In genomic region chr1:97013904-97014303, GRCh38 we compare ENCODE assay signal across 22 cellular contexts.
A peak's percentile ranks its signal among the peaks of the same experiment; 100 is the strongest.
DNase-seq lines count a peak whose midpoint lies in the region; ATAC-seq and TF ChIP-seq lines count a peak whose summit lies in the region.
"Had no signal": no experiment of that assay in that cellular context is flagged by ENCODE, and none has a peak within 500 bp of the region (broad histone marks: within the 10 kb centered on the region; RNA-seq: fewer than 3 reads in every experiment).

No MANE protein-coding gene starts in this region.

- TF ChIP-seq CTCF in tibial artery (IDR thresholded peaks at IDR 0.05) (no peak), CD14-positive monocyte (IDR thresholded peaks at IDR 0.05) (no peak)

- peak; percentile 26 for DNase-seq in NCI-H446 treated with DMSO at 0.1 percent for 48 hours (lab: John Stamatoyannopoulos, UW)
- DNase-seq in NCI-H446 (lab: John Stamatoyannopoulos, UW): no peak
- peak; percentile 35 for DNase-seq in astrocyte of the hippocampus (ENCODE audit: low read depth, low spot score)
- DNase-seq in glomerular endothelial cell (ENCODE audit: extremely low read depth, low read depth, low spot score): peak; percentile 34
- no peak for DNase-seq in tibial artery
- no peak for DNase-seq in CD14-positive monocyte (ENCODE audit: low spot score)
- DNase-seq in inferior parietal cortex (ENCODE audit: extremely low spot score): no peak
- DNase-seq: CD4-positive, alpha-beta memory T cell; DMS79 treated with DMSO at 0.1 percent for 48 hours; dorsolateral prefrontal cortex; foreskin keratinocyte; NCI-H2081; NCI-H69; nephron progenitor cell; stimulated activated CD4-positive, alpha-beta T cell treated with anti-CD3 and anti-CD28 coated beads, Interleukin-4, amount 100 ng/mL, for 1 hour; stimulated activated CD8-positive, alpha-beta memory T cell treated with anti-CD3 and anti-CD28 coated beads, Interleukin-4, amount 100 ng/mL, for 48 hours; T-cell; testis had no signal

- H3K27ac ChIP-seq in tibial artery: peak overlapping the region; percentile 49 to 65
- H3K27ac ChIP-seq: 22Rv1, dorsolateral prefrontal cortex, foreskin keratinocyte, testis had no signal

- no peaks in the 10 kb centered on the region for H3K36me3 Mint-ChIP-seq in CD14-positive monocyte
- H3K36me3 Mint-ChIP-seq: CD4-positive, alpha-beta memory T cell; T-cell; WTC11 had no signal

- no peak for ATAC-seq in GM21619 (IDR thresholded peaks at IDR 0.05; ENCODE audit: unreplicated experiment)
- ATAC-seq: foreskin keratinocyte, GM23338, T-cell, WTC11 had no signal

- peaks cover 0 to 27% (median 3%) of the 10 kb centered on the region in 4 donors for H3K4me1 ChIP-seq in tibial artery
- H3K4me1 ChIP-seq: foreskin keratinocyte, testis had no signal

- peaks cover 0 to 1% (median 0%) of the 10 kb centered on the region in 3 donors for H3K27me3 Mint-ChIP-seq in CD14-positive monocyte (ENCODE audit: low read depth in 3 of 3)

- intact Hi-C loops in tibial artery (cut with DNase I; ENCODE audit: low total_unique reads): no loop called here
- intact Hi-C loops in CD14-positive monocyte (cut with micrococcal nuclease): no loop called here

- no peak overlapping the region for H3K27ac Mint-ChIP-seq in CD14-positive monocyte
- H3K27ac Mint-ChIP-seq: CD4-positive, alpha-beta memory T cell; GM23338; nephron progenitor cell; T-cell; WTC11 had no signal

- peaks cover 0 to 7% (median 1%) of the 10 kb centered on the region in 7 donors for H3K9me3 Mint-ChIP-seq in CD14-positive monocyte
- H3K9me3 Mint-ChIP-seq: GM23338, nephron progenitor cell, T-cell, WTC11 had no signal

- no peak overlapping the region for H3K4me3 Mint-ChIP-seq in CD14-positive monocyte
- H3K4me3 Mint-ChIP-seq: CD4-positive, alpha-beta memory T cell; GM23338; nephron progenitor cell; T-cell; WTC11 had no signal

- H3K4me3 ChIP-seq in tibial artery: no peak overlapping the region
- H3K4me3 ChIP-seq: dorsolateral prefrontal cortex, GM23338, testis had no signal

- no peaks in the 10 kb centered on the region for H3K27me3 ChIP-seq in tibial artery
- H3K27me3 ChIP-seq: dorsolateral prefrontal cortex, foreskin keratinocyte, testis had no signal

- H3K36me3 ChIP-seq in tibial artery: no peaks in the 10 kb centered on the region

- no peaks in the 10 kb centered on the region for H3K4me1 Mint-ChIP-seq in CD14-positive monocyte
- H3K4me1 Mint-ChIP-seq: CD4-positive, alpha-beta memory T cell; nephron progenitor cell; T-cell had no signal

- no peaks in the 10 kb centered on the region for H3K9me3 ChIP-seq in tibial artery
- H3K9me3 ChIP-seq: testis had no signal

Comparison
In these comparisons a context has a peak if more than half of its experiments do, and no peak if none do; other contexts are left out.
1. DNase-seq: peak in NCI-H446 treated with DMSO at 0.1 percent for 48 hours (single experiment), astrocyte of the hippocampus (single experiment) and glomerular endothelial cell (single experiment); none in NCI-H446 (0 of 2), tibial artery (0 of 2), CD14-positive monocyte (single experiment) and inferior parietal cortex (single experiment).